In the genomic region with DNA sequence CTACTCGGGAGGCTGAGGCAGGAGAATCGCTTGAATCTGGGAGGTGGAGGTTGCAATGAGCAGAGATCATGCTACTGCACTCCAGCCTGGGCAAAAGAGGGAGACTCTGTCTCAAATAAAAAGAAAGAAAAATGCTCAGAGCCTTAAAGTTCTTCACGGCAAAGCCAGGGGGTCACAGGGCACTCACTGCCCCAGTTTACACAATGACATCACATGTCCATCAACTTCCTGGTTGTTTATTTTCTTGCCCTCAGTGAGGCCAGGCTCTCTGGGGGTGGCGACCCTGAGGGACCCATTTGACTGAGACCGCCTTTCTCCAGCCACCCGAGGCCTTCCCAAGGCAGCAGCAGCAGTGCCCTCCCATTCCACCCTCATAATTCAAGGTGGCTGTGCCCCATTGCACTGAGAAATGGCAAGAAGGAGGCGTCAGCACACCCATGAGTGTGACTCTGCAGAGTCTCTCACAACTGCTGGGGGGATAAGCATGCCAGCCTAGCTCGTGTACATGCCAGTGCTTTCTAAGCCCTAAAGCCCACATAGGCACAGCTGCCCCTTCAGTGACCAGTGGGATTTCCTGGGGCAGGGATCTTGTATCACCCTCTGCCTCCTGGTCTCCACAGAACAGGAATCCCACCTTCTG, we compare ENCODE assay signal across 1 cellular context.
TF ChIP-seq lines count a peak whose summit lies in the region.

No MANE protein-coding gene starts in this region.

TF ChIP-seq in HepG2, 621 proteins besides CTCF, POLR2A, EP300 and RAD21 (continued from another document and continues in another):
- TF ChIP-seq NR3C1 (CRISPR knock-in tag; IDR thresholded peaks at IDR 0.05) = no peak
- no peak; the same call in 1 of the 2 replicates for TF ChIP-seq DMAP1 (CRISPR knock-in tag; IDR thresholded peaks at IDR 0.05)
- peak; percentile 27; the same call in 1 of the 2 replicates for TF ChIP-seq SALL2 (CRISPR knock-in tag; IDR thresholded peaks at IDR 0.05)
- no peak for TF ChIP-seq RBFOX2 (IDR thresholded peaks at IDR 0.05; ENCODE audit: low read depth, low read length)
- TF ChIP-seq, protein P1, sequence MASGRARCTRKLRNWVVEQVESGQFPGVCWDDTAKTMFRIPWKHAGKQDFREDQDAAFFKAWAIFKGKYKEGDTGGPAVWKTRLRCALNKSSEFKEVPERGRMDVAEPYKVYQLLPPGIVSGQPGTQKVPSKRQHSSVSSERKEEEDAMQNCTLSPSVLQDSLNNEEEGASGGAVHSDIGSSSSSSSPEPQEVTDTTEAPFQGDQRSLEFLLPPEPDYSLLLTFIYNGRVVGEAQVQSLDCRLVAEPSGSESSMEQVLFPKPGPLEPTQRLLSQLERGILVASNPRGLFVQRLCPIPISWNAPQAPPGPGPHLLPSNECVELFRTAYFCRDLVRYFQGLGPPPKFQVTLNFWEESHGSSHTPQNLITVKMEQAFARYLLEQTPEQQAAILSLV (CRISPR knock-in tag; IDR thresholded peaks at IDR 0.05; ENCODE audit: borderline replicate concordance) = no peak
- TF ChIP-seq TEAD2 (CRISPR knock-in tag; IDR thresholded peaks at IDR 0.05) = no peak
- TF ChIP-seq MZF1 (CRISPR knock-in tag; IDR thresholded peaks at IDR 0.05; ENCODE audit: borderline replicate concordance) = no peak
- TF ChIP-seq, protein P2, sequence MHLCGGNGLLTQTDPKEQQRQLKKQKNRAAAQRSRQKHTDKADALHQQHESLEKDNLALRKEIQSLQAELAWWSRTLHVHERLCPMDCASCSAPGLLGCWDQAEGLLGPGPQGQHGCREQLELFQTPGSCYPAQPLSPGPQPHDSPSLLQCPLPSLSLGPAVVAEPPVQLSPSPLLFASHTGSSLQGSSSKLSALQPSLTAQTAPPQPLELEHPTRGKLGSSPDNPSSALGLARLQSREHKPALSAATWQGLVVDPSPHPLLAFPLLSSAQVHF (CRISPR knock-in tag; IDR thresholded peaks at IDR 0.05) = no peak
- TF ChIP-seq SIN3B (IDR thresholded peaks at IDR 0.05; ENCODE audit: low read length) = no peak
- no peak for TF ChIP-seq ZFP37 (CRISPR knock-in tag; IDR thresholded peaks at IDR 0.05; ENCODE audit: borderline replicate concordance)
- TF ChIP-seq ZNF572 (CRISPR knock-in tag; IDR thresholded peaks at IDR 0.05) = no peak
- no peak for TF ChIP-seq ZC3H4 (CRISPR knock-in tag; IDR thresholded peaks at IDR 0.05; ENCODE audit: borderline replicate concordance)
- TF ChIP-seq, protein P3, sequence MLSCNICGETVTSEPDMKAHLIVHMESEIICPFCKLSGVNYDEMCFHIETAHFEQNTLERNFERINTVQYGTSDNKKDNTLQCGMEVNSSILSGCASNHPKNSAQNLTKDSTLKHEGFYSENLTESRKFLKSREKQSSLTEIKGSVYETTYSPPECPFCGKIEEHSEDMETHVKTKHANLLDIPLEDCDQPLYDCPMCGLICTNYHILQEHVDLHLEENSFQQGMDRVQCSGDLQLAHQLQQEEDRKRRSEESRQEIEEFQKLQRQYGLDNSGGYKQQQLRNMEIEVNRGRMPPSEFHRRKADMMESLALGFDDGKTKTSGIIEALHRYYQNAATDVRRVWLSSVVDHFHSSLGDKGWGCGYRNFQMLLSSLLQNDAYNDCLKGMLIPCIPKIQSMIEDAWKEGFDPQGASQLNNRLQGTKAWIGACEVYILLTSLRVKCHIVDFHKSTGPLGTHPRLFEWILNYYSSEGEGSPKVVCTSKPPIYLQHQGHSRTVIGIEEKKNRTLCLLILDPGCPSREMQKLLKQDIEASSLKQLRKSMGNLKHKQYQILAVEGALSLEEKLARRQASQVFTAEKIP (CRISPR knock-in tag; IDR thresholded peaks at IDR 0.05; ENCODE audit: borderline replicate concordance) = no peak
- peak; percentile 67; the same call in 1 of the 2 replicates for TF ChIP-seq KDM5B (CRISPR knock-in tag; IDR thresholded peaks at IDR 0.05; ENCODE audit: borderline replicate concordance)
- TF ChIP-seq ZNF230 (CRISPR knock-in tag; IDR thresholded peaks at IDR 0.05) = no peak
- TF ChIP-seq MXD4 (CRISPR knock-in tag; IDR thresholded peaks at IDR 0.05) = peak; percentile 19; the same call in 1 of the 2 replicates
- no peak; the same call in 1 of the 2 replicates for TF ChIP-seq NFKBIZ (CRISPR knock-in tag; IDR thresholded peaks at IDR 0.05)
- no peak for TF ChIP-seq ZFP36L2 (CRISPR knock-in tag; IDR thresholded peaks at IDR 0.05)
- TF ChIP-seq ELF1 (CRISPR knock-in tag; IDR thresholded peaks at IDR 0.05) = peak; percentile 72
- TF ChIP-seq ZNF724P (CRISPR knock-in tag; IDR thresholded peaks at IDR 0.05; ENCODE audit: borderline replicate concordance) = 0 out of 2 replicates have a peak, but pooled peaks have one; percentile 44
- TF ChIP-seq, protein P4, sequence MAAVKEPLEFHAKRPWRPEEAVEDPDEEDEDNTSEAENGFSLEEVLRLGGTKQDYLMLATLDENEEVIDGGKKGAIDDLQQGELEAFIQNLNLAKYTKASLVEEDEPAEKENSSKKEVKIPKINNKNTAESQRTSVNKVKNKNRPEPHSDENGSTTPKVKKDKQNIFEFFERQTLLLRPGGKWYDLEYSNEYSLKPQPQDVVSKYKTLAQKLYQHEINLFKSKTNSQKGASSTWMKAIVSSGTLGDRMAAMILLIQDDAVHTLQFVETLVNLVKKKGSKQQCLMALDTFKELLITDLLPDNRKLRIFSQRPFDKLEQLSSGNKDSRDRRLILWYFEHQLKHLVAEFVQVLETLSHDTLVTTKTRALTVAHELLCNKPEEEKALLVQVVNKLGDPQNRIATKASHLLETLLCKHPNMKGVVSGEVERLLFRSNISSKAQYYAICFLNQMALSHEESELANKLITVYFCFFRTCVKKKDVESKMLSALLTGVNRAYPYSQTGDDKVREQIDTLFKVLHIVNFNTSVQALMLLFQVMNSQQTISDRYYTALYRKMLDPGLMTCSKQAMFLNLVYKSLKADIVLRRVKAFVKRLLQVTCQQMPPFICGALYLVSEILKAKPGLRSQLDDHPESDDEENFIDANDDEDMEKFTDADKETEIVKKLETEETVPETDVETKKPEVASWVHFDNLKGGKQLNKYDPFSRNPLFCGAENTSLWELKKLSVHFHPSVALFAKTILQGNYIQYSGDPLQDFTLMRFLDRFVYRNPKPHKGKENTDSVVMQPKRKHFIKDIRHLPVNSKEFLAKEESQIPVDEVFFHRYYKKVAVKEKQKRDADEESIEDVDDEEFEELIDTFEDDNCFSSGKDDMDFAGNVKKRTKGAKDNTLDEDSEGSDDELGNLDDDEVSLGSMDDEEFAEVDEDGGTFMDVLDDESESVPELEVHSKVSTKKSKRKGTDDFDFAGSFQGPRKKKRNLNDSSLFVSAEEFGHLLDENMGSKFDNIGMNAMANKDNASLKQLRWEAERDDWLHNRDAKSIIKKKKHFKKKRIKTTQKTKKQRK (IDR thresholded peaks at IDR 0.05; ENCODE audit: low read length) = no peak
- TF ChIP-seq ZNF569 (CRISPR knock-in tag; IDR thresholded peaks at IDR 0.05; ENCODE audit: borderline replicate concordance) = no peak; the same call in 1 of the 2 replicates
- TF ChIP-seq CREM (IDR thresholded peaks at IDR 0.05) = peak; percentile 85
- TF ChIP-seq CREM (CRISPR knock-in tag; IDR thresholded peaks at IDR 0.05) = no peak
- TF ChIP-seq EZH2 (conservative IDR thresholded peaks at IDR 0.05; ENCODE audit: low read depth, low read length) = no peak
- TF ChIP-seq, protein P5, sequence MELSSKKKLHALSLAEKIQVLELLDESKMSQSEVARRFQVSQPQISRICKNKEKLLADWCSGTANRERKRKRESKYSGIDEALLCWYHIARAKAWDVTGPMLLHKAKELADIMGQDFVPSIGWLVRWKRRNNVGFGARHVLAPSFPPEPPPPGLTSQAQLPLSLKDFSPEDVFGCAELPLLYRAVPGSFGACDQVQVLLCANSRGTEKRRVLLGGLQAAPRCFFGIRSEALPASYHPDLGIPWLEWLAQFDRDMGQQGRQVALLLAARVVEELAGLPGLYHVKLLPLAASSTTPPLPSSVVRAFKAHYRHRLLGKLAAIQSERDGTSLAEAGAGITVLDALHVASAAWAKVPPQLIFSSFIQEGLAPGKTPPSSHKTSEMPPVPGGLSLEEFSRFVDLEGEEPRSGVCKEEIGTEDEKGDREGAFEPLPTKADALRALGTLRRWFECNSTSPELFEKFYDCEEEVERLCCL (CRISPR knock-in tag; IDR thresholded peaks at IDR 0.05; ENCODE audit: borderline replicate concordance) = no peak
- TF ChIP-seq FOXA1 (IDR thresholded peaks at IDR 0.05) = peak; percentile 42; the same call in 1 of the 2 replicates
- TF ChIP-seq FOXA1 (CRISPR knock-in tag; IDR thresholded peaks at IDR 0.05) = peak; percentile 94
- TF ChIP-seq, protein P6, sequence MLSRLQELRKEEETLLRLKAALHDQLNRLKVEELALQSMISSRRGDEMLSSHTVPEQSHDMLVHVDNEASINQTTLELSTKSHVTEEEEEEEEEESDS (CRISPR knock-in tag; IDR thresholded peaks at IDR 0.05; ENCODE audit: borderline replicate concordance) = no peak
- TF ChIP-seq, protein P7, sequence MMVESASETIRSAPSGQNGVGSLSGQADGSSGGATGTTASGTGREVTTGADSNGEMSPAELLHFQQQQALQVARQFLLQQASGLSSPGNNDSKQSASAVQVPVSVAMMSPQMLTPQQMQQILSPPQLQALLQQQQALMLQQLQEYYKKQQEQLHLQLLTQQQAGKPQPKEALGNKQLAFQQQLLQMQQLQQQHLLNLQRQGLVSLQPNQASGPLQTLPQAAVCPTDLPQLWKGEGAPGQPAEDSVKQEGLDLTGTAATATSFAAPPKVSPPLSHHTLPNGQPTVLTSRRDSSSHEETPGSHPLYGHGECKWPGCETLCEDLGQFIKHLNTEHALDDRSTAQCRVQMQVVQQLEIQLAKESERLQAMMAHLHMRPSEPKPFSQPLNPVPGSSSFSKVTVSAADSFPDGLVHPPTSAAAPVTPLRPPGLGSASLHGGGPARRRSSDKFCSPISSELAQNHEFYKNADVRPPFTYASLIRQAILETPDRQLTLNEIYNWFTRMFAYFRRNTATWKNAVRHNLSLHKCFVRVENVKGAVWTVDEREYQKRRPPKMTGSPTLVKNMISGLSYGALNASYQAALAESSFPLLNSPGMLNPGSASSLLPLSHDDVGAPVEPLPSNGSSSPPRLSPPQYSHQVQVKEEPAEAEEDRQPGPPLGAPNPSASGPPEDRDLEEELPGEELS (CRISPR knock-in tag; IDR thresholded peaks at IDR 0.05) = peak; percentile 84
- no peak for TF ChIP-seq ZNF3 (CRISPR knock-in tag; IDR thresholded peaks at IDR 0.05)
- TF ChIP-seq SRSF1 (optimal IDR thresholded peaks at IDR 0.05; ENCODE audit: low read depth, low read length) = no peak
- TF ChIP-seq ATF1 (CRISPR knock-in tag; IDR thresholded peaks at IDR 0.05) = 0 out of 2 replicates have a peak, but pooled peaks have one; percentile 45
- TF ChIP-seq PHF21A (CRISPR knock-in tag; IDR thresholded peaks at IDR 0.05) = no peak; the same call in 1 of the 2 replicates
- TF ChIP-seq, protein P8, sequence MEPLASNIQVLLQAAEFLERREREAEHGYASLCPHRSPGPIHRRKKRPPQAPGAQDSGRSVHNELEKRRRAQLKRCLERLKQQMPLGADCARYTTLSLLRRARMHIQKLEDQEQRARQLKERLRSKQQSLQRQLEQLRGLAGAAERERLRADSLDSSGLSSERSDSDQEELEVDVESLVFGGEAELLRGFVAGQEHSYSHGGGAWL (CRISPR knock-in tag; IDR thresholded peaks at IDR 0.05) = no peak
- TF ChIP-seq, protein P9, sequence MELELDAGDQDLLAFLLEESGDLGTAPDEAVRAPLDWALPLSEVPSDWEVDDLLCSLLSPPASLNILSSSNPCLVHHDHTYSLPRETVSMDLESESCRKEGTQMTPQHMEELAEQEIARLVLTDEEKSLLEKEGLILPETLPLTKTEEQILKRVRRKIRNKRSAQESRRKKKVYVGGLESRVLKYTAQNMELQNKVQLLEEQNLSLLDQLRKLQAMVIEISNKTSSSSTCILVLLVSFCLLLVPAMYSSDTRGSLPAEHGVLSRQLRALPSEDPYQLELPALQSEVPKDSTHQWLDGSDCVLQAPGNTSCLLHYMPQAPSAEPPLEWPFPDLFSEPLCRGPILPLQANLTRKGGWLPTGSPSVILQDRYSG (CRISPR knock-in tag; IDR thresholded peaks at IDR 0.05) = no peak
- TF ChIP-seq NFIB (CRISPR knock-in tag; IDR thresholded peaks at IDR 0.05; ENCODE audit: borderline replicate concordance) = no peak
- TF ChIP-seq ZNF746 (CRISPR knock-in tag; IDR thresholded peaks at IDR 0.05) = no peak
- TF ChIP-seq, protein P10, sequence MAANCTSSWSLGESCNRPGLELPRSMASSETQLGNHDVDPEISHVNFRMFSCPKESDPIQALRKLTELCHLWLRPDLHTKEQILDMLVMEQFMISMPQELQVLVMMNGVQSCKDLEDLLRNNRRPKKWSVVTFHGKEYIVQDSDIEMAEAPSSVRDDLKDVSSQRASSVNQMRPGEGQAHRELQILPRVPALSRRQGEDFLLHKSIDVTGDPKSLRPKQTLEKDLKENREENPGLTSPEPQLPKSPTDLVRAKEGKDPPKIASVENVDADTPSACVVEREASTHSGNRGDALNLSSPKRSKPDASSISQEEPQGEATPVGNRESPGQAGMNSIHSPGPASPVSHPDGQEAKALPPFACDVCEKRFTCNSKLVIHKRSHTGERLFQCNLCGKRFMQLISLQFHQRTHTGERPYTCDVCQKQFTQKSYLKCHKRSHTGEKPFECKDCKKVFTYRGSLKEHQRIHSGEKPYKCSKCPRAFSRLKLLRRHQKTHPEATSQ (CRISPR knock-in tag; IDR thresholded peaks at IDR 0.05; ENCODE audit: borderline replicate concordance) = no peak
- TF ChIP-seq, protein P11, sequence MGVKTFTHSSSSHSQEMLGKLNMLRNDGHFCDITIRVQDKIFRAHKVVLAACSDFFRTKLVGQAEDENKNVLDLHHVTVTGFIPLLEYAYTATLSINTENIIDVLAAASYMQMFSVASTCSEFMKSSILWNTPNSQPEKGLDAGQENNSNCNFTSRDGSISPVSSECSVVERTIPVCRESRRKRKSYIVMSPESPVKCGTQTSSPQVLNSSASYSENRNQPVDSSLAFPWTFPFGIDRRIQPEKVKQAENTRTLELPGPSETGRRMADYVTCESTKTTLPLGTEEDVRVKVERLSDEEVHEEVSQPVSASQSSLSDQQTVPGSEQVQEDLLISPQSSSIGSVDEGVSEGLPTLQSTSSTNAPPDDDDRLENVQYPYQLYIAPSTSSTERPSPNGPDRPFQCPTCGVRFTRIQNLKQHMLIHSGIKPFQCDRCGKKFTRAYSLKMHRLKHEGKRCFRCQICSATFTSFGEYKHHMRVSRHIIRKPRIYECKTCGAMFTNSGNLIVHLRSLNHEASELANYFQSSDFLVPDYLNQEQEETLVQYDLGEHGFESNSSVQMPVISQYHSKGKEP (CRISPR knock-in tag; IDR thresholded peaks at IDR 0.05) = no peak
- TF ChIP-seq ZNF383 (CRISPR knock-in tag; IDR thresholded peaks at IDR 0.05; ENCODE audit: borderline replicate concordance) = no peak
- TF ChIP-seq, protein P12, sequence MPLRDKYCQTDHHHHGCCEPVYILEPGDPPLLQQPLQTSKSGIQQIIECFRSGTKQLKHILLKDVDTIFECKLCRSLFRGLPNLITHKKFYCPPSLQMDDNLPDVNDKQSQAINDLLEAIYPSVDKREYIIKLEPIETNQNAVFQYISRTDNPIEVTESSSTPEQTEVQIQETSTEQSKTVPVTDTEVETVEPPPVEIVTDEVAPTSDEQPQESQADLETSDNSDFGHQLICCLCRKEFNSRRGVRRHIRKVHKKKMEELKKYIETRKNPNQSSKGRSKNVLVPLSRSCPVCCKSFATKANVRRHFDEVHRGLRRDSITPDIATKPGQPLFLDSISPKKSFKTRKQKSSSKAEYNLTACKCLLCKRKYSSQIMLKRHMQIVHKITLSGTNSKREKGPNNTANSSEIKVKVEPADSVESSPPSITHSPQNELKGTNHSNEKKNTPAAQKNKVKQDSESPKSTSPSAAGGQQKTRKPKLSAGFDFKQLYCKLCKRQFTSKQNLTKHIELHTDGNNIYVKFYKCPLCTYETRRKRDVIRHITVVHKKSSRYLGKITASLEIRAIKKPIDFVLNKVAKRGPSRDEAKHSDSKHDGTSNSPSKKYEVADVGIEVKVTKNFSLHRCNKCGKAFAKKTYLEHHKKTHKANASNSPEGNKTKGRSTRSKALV (CRISPR knock-in tag; IDR thresholded peaks at IDR 0.05) = 0 out of 2 replicates have a peak, but pooled peaks have one; percentile 19
- TF ChIP-seq ZNF34 (CRISPR knock-in tag; IDR thresholded peaks at IDR 0.05; ENCODE audit: borderline replicate concordance) = no peak; the same call in 1 of the 2 replicates
- TF ChIP-seq ZNF703 (CRISPR knock-in tag; IDR thresholded peaks at IDR 0.05; ENCODE audit: borderline replicate concordance) = no peak
- TF ChIP-seq MED8 (CRISPR knock-in tag; IDR thresholded peaks at IDR 0.05; ENCODE audit: insufficient replicate concordance) = no peak
